In genomic region chr21:35026617-35027557, GRCh38 we compare ENCODE assay signal across 8 cellular contexts. TPM values are rescaled to one million over a fixed set of nuclear protein-coding genes. Genes with fewer than 3 reads are reported as not detected.
DNase-seq lines count a peak whose midpoint lies in the region; ATAC-seq and TF ChIP-seq lines count a peak whose summit lies in the region.

No MANE protein-coding gene starts in this region.

- H3K27me3 ChIP-seq in CD4-positive, CD25-positive, alpha-beta regulatory T cell (ENCODE audit: control insufficient read depth, insufficient read depth, low read length): no peaks in the 10 kb centered on the region
- no peaks in the 10 kb centered on the region for H3K27me3 ChIP-seq in MM.1S (replicated peaks; ENCODE audit: insufficient read depth, low read length)
- no peaks in the 10 kb centered on the region for H3K27me3 ChIP-seq in stomach

- H3K4me1 Mint-ChIP-seq in CD4-positive, CD25-positive, alpha-beta regulatory T cell: peaks cover 32 to 94% (median 77%) of the 10 kb centered on the region in 4 donors
- peaks cover 78 to 86% of the 10 kb centered on the region in 2 donors for H3K4me1 Mint-ChIP-seq in natural killer cell

- H3K36me3 Mint-ChIP-seq in CD4-positive, CD25-positive, alpha-beta regulatory T cell: peaks cover 24% of the 10 kb centered on the region
- H3K36me3 Mint-ChIP-seq in natural killer cell: no peaks in the 10 kb centered on the region

- no peaks in the 10 kb centered on the region for H4K20me1 ChIP-seq in MM.1S (ENCODE audit: insufficient read depth, low read length)

- H3K79me2 ChIP-seq in MM.1S (ENCODE audit: low read length): no peaks in the 10 kb centered on the region

- peak overlapping the region; percentile 97 to 99 (median 98) for H3K27ac Mint-ChIP-seq in CD4-positive, CD25-positive, alpha-beta regulatory T cell
- H3K27ac Mint-ChIP-seq in natural killer cell: peak overlapping the region; percentile 97 to 98

- peak overlapping the region; percentile 92 to 95 (median 94) for H3K4me3 Mint-ChIP-seq in CD4-positive, CD25-positive, alpha-beta regulatory T cell
- peak overlapping the region; percentile 89 for H3K4me3 Mint-ChIP-seq in natural killer cell

- H3K27ac ChIP-seq in CD4-positive, CD25-positive, alpha-beta regulatory T cell (ENCODE audit: insufficient read depth, low read length, poor library complexity, severe bottlenecking): peak overlapping the region; percentile 94
- H3K27ac ChIP-seq in MM.1S (ENCODE audit: low read length): peak overlapping the region; percentile 75
- H3K27ac ChIP-seq in stomach: peak overlapping the region; percentile 24 to 84 (median 59)

- peak overlapping the region; percentile 79 for H3K4me2 ChIP-seq in MM.1S (ENCODE audit: low read depth, low read length)

- peak; percentile 72 to 97 (median 90) for DNase-seq in CD4-positive, CD25-positive, alpha-beta regulatory T cell
- DNase-seq in MM.1S: peak; percentile 98
- DNase-seq in activated CD8-positive, alpha-beta memory T cell treated with anti-CD3 and anti-CD28 coated beads for 1 hour (ENCODE audit: extremely low read depth in 1 of 2, low read depth in 1 of 2): peak; percentile 69 to 74
- peak; percentile 78 for DNase-seq in natural killer cell
- DNase-seq in stomach: peak; percentile 74
- no peak for DNase-seq in NCI-H2196 treated with DMSO at 0.1 percent for 48 hours (lab: John Stamatoyannopoulos, UW; ENCODE audit: unreplicated experiment)

- no peaks in the 10 kb centered on the region for H3K9me3 ChIP-seq in CD4-positive, CD25-positive, alpha-beta regulatory T cell (ENCODE audit: control insufficient read depth in 2 of 2, low read length in 2 of 2)
- H3K9me3 ChIP-seq in MM.1S (replicated peaks; ENCODE audit: insufficient read depth, low read length): no peaks in the 10 kb centered on the region
- H3K9me3 ChIP-seq in stomach: no peaks in the 10 kb centered on the region

- peak overlapping the region; percentile 85 for H3K4me3 ChIP-seq in CD4-positive, CD25-positive, alpha-beta regulatory T cell (ENCODE audit: low read depth, low read length)
- peak overlapping the region; percentile 59 for H3K4me3 ChIP-seq in MM.1S (ENCODE audit: low read length)
- H3K4me3 ChIP-seq in stomach: peak overlapping the region; percentile 3 to 33 (median 26)

- H3K27me3 Mint-ChIP-seq in CD4-positive, CD25-positive, alpha-beta regulatory T cell: no peaks in the 10 kb centered on the region
- H3K27me3 Mint-ChIP-seq in natural killer cell (ENCODE audit: low read depth in 2 of 2): no peaks in the 10 kb centered on the region

- peak overlapping the region; percentile 33 for H2AFZ ChIP-seq in MM.1S (ENCODE audit: low read length)

- H3K9ac ChIP-seq in MM.1S (ENCODE audit: low read length): peak overlapping the region; percentile 57

- TF ChIP-seq CTCF in MM.1S (IDR thresholded peaks at IDR 0.05; ENCODE audit: low read length): 0 out of 2 replicates have a peak, but pooled peaks have one; percentile 15
- TF ChIP-seq CTCF in natural killer cell (IDR thresholded peaks at IDR 0.05): no peak
- TF ChIP-seq CTCF in stomach (IDR thresholded peaks at IDR 0.05): no peak

- TF ChIP-seq EP300 in stomach (IDR thresholded peaks at IDR 0.05): no peak

- peak; percentile 92 to 94 for ATAC-seq in CD4-positive, CD25-positive, alpha-beta regulatory T cell (ENCODE audit: low read depth in 2 of 2)
- ATAC-seq in GM21447 (IDR thresholded peaks at IDR 0.05; ENCODE audit: unreplicated experiment) (peak; percentile 81), esophagus mucosa (peak; percentile 57), natural killer cell (peak; percentile 81 to 91 (median 87))

- intact Hi-C loops in natural killer cell (cut with micrococcal nuclease) (loop anchor here (1.0 to 2.0 kb wide), 6 partner anchors 18 to 138 kb away; partner anchors contain the start of gene RUNX1), stomach (cut with DNase I; ENCODE audit: low total_unique reads) (no loop called here)

- H3K9me2 ChIP-seq in MM.1S (replicated peaks; ENCODE audit: insufficient read depth, low read length): no peaks in the 10 kb centered on the region

- peaks cover 10% of the 10 kb centered on the region for H3K36me3 ChIP-seq in CD4-positive, CD25-positive, alpha-beta regulatory T cell (ENCODE audit: control insufficient read depth, insufficient read depth, low read length)
- H3K36me3 ChIP-seq in MM.1S (replicated peaks; ENCODE audit: insufficient read depth, low read length) (no peaks in the 10 kb centered on the region), stomach (no peaks in the 10 kb centered on the region)

- TF ChIP-seq POLR2A in stomach (IDR thresholded peaks at IDR 0.05): no peak

- WGBS in stomach, 5 donors: 15 to 20% (median 18%) methylated on average over 38 to 45 of the region's 45 CpGs

- H3K9me3 Mint-ChIP-seq in CD4-positive, CD25-positive, alpha-beta regulatory T cell: no peaks in the 10 kb centered on the region
- H3K9me3 Mint-ChIP-seq in natural killer cell: no peaks in the 10 kb centered on the region

- H3F3A ChIP-seq in MM.1S (ENCODE audit: insufficient read depth, low read length): peaks cover 30% of the 10 kb centered on the region

- H3K4me1 ChIP-seq in CD4-positive, CD25-positive, alpha-beta regulatory T cell (ENCODE audit: control insufficient read depth, insufficient read depth, low read length, poor library complexity, severe bottlenecking): peaks cover 85% of the 10 kb centered on the region
- peaks cover 29% of the 10 kb centered on the region for H3K4me1 ChIP-seq in MM.1S (ENCODE audit: low read length)
- H3K4me1 ChIP-seq in stomach: peaks cover 6 to 31% (median 20%) of the 10 kb centered on the region in 4 donors

RNA-seq across cellular contexts. Expression of gene RUNX1, which starts 22.2 kb away (rescaled TPM):
- total RNA-seq in CD4-positive, CD25-positive, alpha-beta regulatory T cell: 133 TPM
- polyA plus RNA-seq in CD4-positive, CD25-positive, alpha-beta regulatory T cell: 10 to 100 TPM; 14.2 to 22.7 (median 21.0) TPM
- total RNA-seq in esophagus mucosa: 18.3 TPM
- 100 to 1,000 TPM in 1 of 3 donors, 10 to 100 TPM in 2; 62.1 to 171 (median 98.2) TPM for total RNA-seq in natural killer cell
- 100 to 1,000 TPM in 2 of 5 donors, 10 to 100 TPM in 3; 32.9 to 213 (median 83.0) TPM for total RNA-seq in stomach
- 10 to 100 TPM in 1 of 3 donors, 1 to 10 TPM in 2; 8.0 to 10.4 (median 9.3) TPM for polyA plus RNA-seq in stomach

Comparison
In these comparisons a context has a peak if more than half of its experiments do, and no peak if none do; other contexts are left out.
1. H3K4me3 ChIP-seq: peak in every context shown above with its lines; median percentile 85 in CD4-positive, CD25-positive, alpha-beta regulatory T cell; 59 in MM.1S; 26 in stomach.